23 cellular contexts compared by ENCODE assay signal in the genomic region with DNA sequence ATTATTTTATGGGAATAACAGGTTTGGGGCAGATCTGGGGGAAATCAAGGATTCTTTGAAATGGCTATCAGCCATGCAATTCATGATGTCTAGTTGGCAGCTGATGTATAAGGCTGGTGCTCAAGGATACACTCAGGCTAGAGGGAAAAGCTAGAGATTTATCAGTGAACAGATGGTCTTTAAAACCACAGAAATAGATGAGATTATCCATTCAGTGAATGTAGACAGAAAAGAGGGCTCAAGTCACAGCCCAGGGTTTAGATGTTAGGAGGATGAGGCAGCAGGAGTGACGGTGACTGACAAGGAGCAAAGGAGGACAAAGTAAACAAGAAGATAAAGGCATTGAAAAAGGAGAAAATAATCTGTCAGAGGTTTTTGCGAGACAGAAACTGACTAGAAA.
"Had no signal": no experiment of that assay in that cellular context is flagged by ENCODE, and none has a peak within 500 bp of the region (broad histone marks: within the 10 kb centered on the region; RNA-seq: fewer than 3 reads in every experiment).

No MANE protein-coding gene starts in this region.

- H3K27ac Mint-ChIP-seq: activated B cell treated with CpG ODN at 0.5 μM for 24 hours; activated CD4-positive, alpha-beta T cell treated with anti-CD3 and anti-CD28 coated beads, Interleukin-2, amount 10 ng/mL, durations not matched to agents 24 days and 14 days; activated naive CD4-positive, alpha-beta T cell treated with anti-CD3 and anti-CD28 coated beads, Interleukin-2, amount 50 U/mL, for 72 hours; activated T-cell treated with anti-CD3 and anti-CD28 coated beads, Interleukin-2, amount 50 U/mL, for 72 hours; natural killer cell; stimulated activated naive CD8-positive, alpha-beta T cell treated with anti-CD3 and anti-CD28 coated beads, Interleukin-15, Interleukin-2, amounts not matched to agents 100 ng/mL and 50 ng/mL, for 24 hours had no signal

- H3K27me3 Mint-ChIP-seq: activated B cell treated with CpG ODN at 0.5 μM for 24 hours; activated CD4-positive, alpha-beta T cell treated with anti-CD3 and anti-CD28 coated beads, Interleukin-2, amount 10 ng/mL, durations not matched to agents 24 days and 14 days; stimulated activated naive CD8-positive, alpha-beta T cell treated with anti-CD3 and anti-CD28 coated beads, Interleukin-15, Interleukin-2, amounts not matched to agents 100 ng/mL and 50 ng/mL, for 24 hours had no signal

- H3K36me3 ChIP-seq: esophagus muscularis mucosa, prostate gland, suprapubic skin had no signal

- H3K9me3 ChIP-seq: body of pancreas, prostate gland had no signal

- H3K27me3 ChIP-seq: body of pancreas, esophagus muscularis mucosa, suprapubic skin had no signal

- H3K4me3 ChIP-seq: body of pancreas, esophagus muscularis mucosa, prostate gland, suprapubic skin had no signal

- H3K4me1 Mint-ChIP-seq: activated CD4-positive, alpha-beta T cell treated with anti-CD3 and anti-CD28 coated beads, Interleukin-2, amount 10 ng/mL, durations not matched to agents 24 days and 14 days; natural killer cell had no signal

- H3K4me3 Mint-ChIP-seq: activated B cell treated with CpG ODN at 0.5 μM for 24 hours; activated CD4-positive, alpha-beta T cell treated with anti-CD3 and anti-CD28 coated beads, Interleukin-2, amount 10 ng/mL, durations not matched to agents 24 days and 14 days; activated T-cell treated with anti-CD3 and anti-CD28 coated beads, Interleukin-2, amount 50 U/mL, for 72 hours; natural killer cell; stimulated activated naive CD8-positive, alpha-beta T cell treated with anti-CD3 and anti-CD28 coated beads, Interleukin-15, Interleukin-2, amounts not matched to agents 100 ng/mL and 50 ng/mL, for 24 hours had no signal

- H3K27ac ChIP-seq: body of pancreas, esophagus muscularis mucosa, prostate gland, suprapubic skin had no signal

- DNase-seq: activated B cell treated with CpG ODN at 0.5 μM for 24 hours; activated CD4-positive, alpha-beta T cell treated with anti-CD3 and anti-CD28 coated beads, Interleukin-2, amount 10 ng/mL, durations not matched to agents 24 days and 14 days; activated CD8-positive, alpha-beta memory T cell treated with anti-CD3 and anti-CD28 coated beads, Interleukin-2, amount 50 U/mL, for 48 hours; activated gamma-delta T cell; activated T-cell treated with anti-CD3 and anti-CD28 coated beads, Interleukin-2, amount 50 U/mL, for 72 hours; body of pancreas; central memory CD4-positive, alpha-beta T cell; cortex of kidney; effector CD4-positive, alpha-beta T cell; hippocampal formation; mammary epithelial cell; natural killer cell; right cardiac atrium; small intestine; stimulated activated CD4-positive, alpha-beta T cell treated with anti-CD3 and anti-CD28 coated beads, Interleukin-4, amount 100 ng/mL, for 4 hours; stimulated activated CD8-positive, alpha-beta memory T cell treated with anti-CD3 and anti-CD28 coated beads, Interleukin-4, amount 100 ng/mL, for 48 hours; trophoblast cell had no signal

- ATAC-seq: activated naive CD4-positive, alpha-beta T cell treated with anti-CD3 and anti-CD28 coated beads, Interleukin-2, amount 50 U/mL, for 72 hours; activated T-cell treated with anti-CD3 and anti-CD28 coated beads, Interleukin-2, amount 50 U/mL, for 72 hours; body of pancreas; left lobe of liver; natural killer cell; right cardiac atrium had no signal

- H3K4me1 ChIP-seq: body of pancreas, prostate gland, suprapubic skin had no signal
